Comparison of ENCODE assay signal across 1 cellular context in genomic region chr4:108544504-108544903, GRCh38.
TF ChIP-seq lines count a peak whose summit lies in the region.

No MANE protein-coding gene starts in this region.

TF ChIP-seq in GM23338, 12 proteins besides CTCF, POLR2A, EP300 and RAD21 (continued from another document):
- TF ChIP-seq REST (IDR thresholded peaks at IDR 0.05; ENCODE audit: unreplicated experiment) = no peak
- no peak for TF ChIP-seq ETS1 (IDR thresholded peaks at IDR 0.05)
- TF ChIP-seq ZNF331 (CRISPR knock-in tag; IDR thresholded peaks at IDR 0.05; ENCODE audit: low read depth) = no peak
- no peak for TF ChIP-seq JUNB (IDR thresholded peaks at IDR 0.05; ENCODE audit: unreplicated experiment)
